10 cellular contexts compared by ENCODE assay signal in genomic region chr14:99262977-99263448, GRCh38. TPM values are rescaled to one million over a fixed set of nuclear protein-coding genes. Genes with fewer than 3 reads are reported as not detected.
A peak's percentile ranks its signal among the peaks of the same experiment; 100 is the strongest.
DNase-seq lines count a peak whose midpoint lies in the region; FAIRE-seq and TF ChIP-seq lines count a peak whose summit lies in the region.
"Had no signal": no experiment of that assay in that cellular context is flagged by ENCODE, and none has a peak within 500 bp of the region (broad histone marks: within the 10 kb centered on the region; RNA-seq: fewer than 3 reads in every experiment).

No MANE protein-coding gene starts in this region.

- WGBS in esophagus squamous epithelium, 2 donors = 33 to 53% methylated on average over 3 to 7 of the region's 11 CpGs

- H3K36me3 ChIP-seq in HUES48 (ENCODE audit: control insufficient read depth, insufficient read depth, low read length) = no peaks in the 10 kb centered on the region
- no peaks in the 10 kb centered on the region for H3K36me3 ChIP-seq in esophagus squamous epithelium
- no peaks in the 10 kb centered on the region for H3K36me3 ChIP-seq in kidney (ENCODE audit: control insufficient read depth in 1 of 2, insufficient read depth in 2 of 2, low read length in 2 of 2)
- H3K36me3 ChIP-seq: HAP-1, pancreas had no signal

- DNase-seq in activated CD4-positive, alpha-beta memory T cell treated with anti-CD3 and anti-CD28 coated beads for 36 hours = peak; percentile 33
- DNase-seq in esophagus squamous epithelium (lab: John Stamatoyannopoulos, UW) (no peak), retina (peak; percentile 58), RCC 7860 (ENCODE audit: low spot score) (no peak), kidney (no peak), DMS79 (lab: John Stamatoyannopoulos, UW) (no peak)
- DNase-seq: KG1, pancreas had no signal

- H3K4me3 ChIP-seq in HUES48 (ENCODE audit: low read depth, low read length) = peak overlapping the region; percentile 20; the same call in 1 of the 2 replicates
- no peak overlapping the region for H3K4me3 ChIP-seq in esophagus squamous epithelium
- H3K4me3 ChIP-seq in kidney (ENCODE audit: low read length in 2 of 2) = no peak overlapping the region
- H3K4me3 ChIP-seq: HAP-1, pancreas had no signal

- H3K27me3 Mint-ChIP-seq in activated CD4-positive, alpha-beta memory T cell treated with anti-CD3 and anti-CD28 coated beads for 36 hours = no peaks in the 10 kb centered on the region

- intact Hi-C loops in activated CD4-positive, alpha-beta memory T cell treated with anti-CD3 and anti-CD28 coated beads for 36 hours (cut with micrococcal nuclease) = loop anchor here (1.0 to 10.0 kb wide), 4 partner anchors 9 to 802 kb away; partner anchors contain the start of genes BCL11B and EVL
- intact Hi-C loops in esophagus squamous epithelium (cut with DNase I) = no loop called here
- intact Hi-C loops in kidney (cut with DNase I) = no loop called here

- H3K9ac ChIP-seq in HUES48 (ENCODE audit: low read depth, low read length) (no peak overlapping the region), kidney (ENCODE audit: low read length in 2 of 2) (no peak overlapping the region)

- peaks cover 58% of the 10 kb centered on the region for H3K36me3 Mint-ChIP-seq in activated CD4-positive, alpha-beta memory T cell treated with anti-CD3 and anti-CD28 coated beads for 36 hours

- POLR2A ChIA-PET in activated CD4-positive, alpha-beta memory T cell treated with anti-CD3 and anti-CD28 coated beads for 36 hours (lab: Charles Lee) = interaction anchor here (0.6 to 19.8 kb wide), 11 partner anchors 8 to 1087 kb away, joined by 3 to 425 read pairs (median 3); partner anchors contain the start of gene BCL11B

- FAIRE-seq in RCC 7860 (lab: Jason Lieb, UNC) = no peak
- no peak for FAIRE-seq in kidney (lab: Jason Lieb, UNC)
- FAIRE-seq: pancreas had no signal

- peaks cover 80% of the 10 kb centered on the region for H3K4me1 Mint-ChIP-seq in activated CD4-positive, alpha-beta memory T cell treated with anti-CD3 and anti-CD28 coated beads for 36 hours (ENCODE audit: low read depth)

- CTCF ChIA-PET in activated CD4-positive, alpha-beta memory T cell treated with anti-CD3 and anti-CD28 coated beads for 36 hours (lab: Charles Lee) = interaction anchor here (0.7 to 10.4 kb wide), 5 partner anchors 9 to 71 kb away, joined by 3 to 130 read pairs (median 21); partner anchors contain the start of gene BCL11B

- H3K27ac ChIP-seq in HUES48 (ENCODE audit: low read depth, low read length) = no peak overlapping the region
- peak overlapping the region; percentile 77 to 87 (median 84) for H3K27ac ChIP-seq in esophagus squamous epithelium
- no peak overlapping the region for H3K27ac ChIP-seq in kidney (ENCODE audit: low read depth in 2 of 2, low read length in 2 of 2)
- H3K27ac ChIP-seq: pancreas had no signal

- H3K9me3 ChIP-seq in HUES48 (ENCODE audit: control insufficient read depth, insufficient read depth, low read length) (no peaks in the 10 kb centered on the region), esophagus squamous epithelium (no peaks in the 10 kb centered on the region), kidney (ENCODE audit: control insufficient read depth in 1 of 2, low read length in 2 of 2) (no peaks in the 10 kb centered on the region)
- H3K9me3 ChIP-seq: HAP-1, pancreas had no signal

- TF ChIP-seq POLR2A in esophagus squamous epithelium (IDR thresholded peaks at IDR 0.05) = no peak

- H3K9me3 Mint-ChIP-seq in activated CD4-positive, alpha-beta memory T cell treated with anti-CD3 and anti-CD28 coated beads for 36 hours = no peaks in the 10 kb centered on the region

- H3K4me1 ChIP-seq in HUES48 (ENCODE audit: control insufficient read depth, insufficient read depth, low read length) (peaks cover 87% of the 10 kb centered on the region), esophagus squamous epithelium (peaks cover 14 to 100% (median 24%) of the 10 kb centered on the region in 3 donors), kidney (ENCODE audit: control insufficient read depth in 1 of 2, insufficient read depth in 1 of 2, low read depth in 1 of 2, low read length in 2 of 2) (no peaks in the 10 kb centered on the region)
- H3K4me1 ChIP-seq: pancreas had no signal

- H3K4me3 Mint-ChIP-seq in activated CD4-positive, alpha-beta memory T cell treated with anti-CD3 and anti-CD28 coated beads for 36 hours = peak overlapping the region; percentile 96

- TF ChIP-seq CTCF in esophagus squamous epithelium (IDR thresholded peaks at IDR 0.05) = no peak
- no peak for TF ChIP-seq CTCF in kidney (IDR thresholded peaks at IDR 0.05; ENCODE audit: borderline replicate concordance, extremely low read depth, insufficient read depth)

- H3K27me3 ChIP-seq in HUES48 (ENCODE audit: control insufficient read depth, insufficient read depth, low read length) = peaks cover 12% of the 10 kb centered on the region
- H3K27me3 ChIP-seq in esophagus squamous epithelium = peaks cover 0 to 50% (median 0%) of the 10 kb centered on the region in 4 donors

- peak overlapping the region; percentile 100 for H3K27ac Mint-ChIP-seq in activated CD4-positive, alpha-beta memory T cell treated with anti-CD3 and anti-CD28 coated beads for 36 hours

RNA-seq across cellular contexts. Expression of gene BCL11B, which starts 9.0 kb away (rescaled TPM):
- 10 to 100 TPM; 48.9 to 49.1 TPM for total RNA-seq in activated CD4-positive, alpha-beta memory T cell treated with anti-CD3 and anti-CD28 coated beads for 36 hours
- total RNA-seq in esophagus squamous epithelium (10 to 100 TPM; 10.1 to 19.3 (median 12.9) TPM), kidney (3.3 TPM)
- polyA plus RNA-seq in kidney (ENCODE audit: insufficient read depth, low read depth, low replicate concordance) = 0.13 TPM

Comparison
In these comparisons a context has a peak if more than half of its experiments do, and no peak if none do; other contexts are left out.
1. H3K27ac ChIP-seq: peak in esophagus squamous epithelium (4 of 4); none in HUES48 (single experiment) and kidney (0 of 2).
2. DNase-seq: peak in activated CD4-positive, alpha-beta memory T cell treated with anti-CD3 and anti-CD28 coated beads for 36 hours (single experiment) and retina (single experiment); none in esophagus squamous epithelium (single experiment), RCC 7860 (single experiment), kidney (single experiment) and DMS79 (single experiment).